ENCODE assay signal across 18 cellular contexts in genomic region chr14:103584326-103584915, GRCh38. TPM values are rescaled to one million over a fixed set of nuclear protein-coding genes. Genes with fewer than 3 reads are reported as not detected.
A peak's percentile ranks its signal among the peaks of the same experiment; 100 is the strongest.
DNase-seq lines count a peak whose midpoint lies in the region; ATAC-seq, FAIRE-seq and TF ChIP-seq lines count a peak whose summit lies in the region.
"Had no signal": no experiment of that assay in that cellular context is flagged by ENCODE, and none has a peak within 500 bp of the region (broad histone marks: within the 10 kb centered on the region; RNA-seq: fewer than 3 reads in every experiment).

No MANE protein-coding gene starts in this region.

- H3K9me3 ChIP-seq in liver (ENCODE audit: control insufficient read depth in 4 of 4, low read length in 3 of 4) = no peaks in the 10 kb centered on the region
- H3K9me3 ChIP-seq: A549, Caco-2 had no signal

- 76% methylated on average over 11 of the region's 11 CpGs for WGBS in liver

- peaks cover 1% of the 10 kb centered on the region for H3K4me1 Mint-ChIP-seq in activated CD4-positive, alpha-beta T cell treated with anti-CD3 and anti-CD28 coated beads, Interleukin-2, amount 10 ng/mL, durations not matched to agents 24 days and 14 days
- H3K4me1 Mint-ChIP-seq: H9 had no signal

- H3K27ac ChIP-seq in liver (ENCODE audit: low read depth in 1 of 2, low read length in 2 of 2) = peak overlapping the region; percentile 48 to 61
- H3K27ac ChIP-seq: 22Rv1, A549, C4-2B had no signal

- H3K27ac Mint-ChIP-seq in activated CD4-positive, alpha-beta T cell treated with anti-CD3 and anti-CD28 coated beads, Interleukin-2, amount 10 ng/mL, durations not matched to agents 24 days and 14 days = peak overlapping the region; percentile 66
- H3K27ac Mint-ChIP-seq: CD4-positive, alpha-beta T cell had no signal

- H3K4me3 ChIP-seq in liver (ENCODE audit: low read depth in 1 of 3, low read length in 3 of 3) = no peak overlapping the region
- H3K4me3 ChIP-seq: A549 had no signal

- no peaks in the 10 kb centered on the region for H3K27me3 Mint-ChIP-seq in activated CD4-positive, alpha-beta T cell treated with anti-CD3 and anti-CD28 coated beads, Interleukin-2, amount 10 ng/mL, durations not matched to agents 24 days and 14 days
- H3K27me3 Mint-ChIP-seq: CD4-positive, alpha-beta T cell had no signal

- H3K27me3 ChIP-seq in liver (ENCODE audit: control insufficient read depth in 4 of 4, insufficient read depth in 4 of 4, low read length in 3 of 4) = no peaks in the 10 kb centered on the region

- ATAC-seq in GM19463 (IDR thresholded peaks at IDR 0.05; ENCODE audit: unreplicated experiment) (no peak), HG03521 (IDR thresholded peaks at IDR 0.05; ENCODE audit: unreplicated experiment) (no peak)
- ATAC-seq: A549 had no signal

- H3K36me3 ChIP-seq in liver (ENCODE audit: control insufficient read depth in 4 of 4, insufficient read depth in 3 of 4, low read depth in 1 of 4, low read length in 3 of 4) = peaks cover 0 to 6% (median 2%) of the 10 kb centered on the region in 4 donors

- no peak for TF ChIP-seq RAD21 in liver (IDR thresholded peaks at IDR 0.05)

- FAIRE-seq in D721Med (lab: Jason Lieb, UNC) = no peak
- FAIRE-seq: A549, H1 had no signal

- no peak for DNase-seq in activated CD4-positive, alpha-beta T cell treated with anti-CD3 and anti-CD28 coated beads, Interleukin-2, amount 10 ng/mL, durations not matched to agents 24 days and 14 days
- no peak for DNase-seq in activated CD4-positive, alpha-beta T cell treated with anti-CD3 and anti-CD28 coated beads, Interleukin-2, amount 50 U/mL, for 48 hours
- peak; percentile 43 for DNase-seq in dermis blood vessel endothelial cell
- DNase-seq in D721Med (ENCODE audit: insufficient read length, low spot score) = no peak
- DNase-seq: AML-193; Caco-2; CD4-positive, alpha-beta T cell; DMS153; DMS79; GDM1; H9 had no signal

- no peak overlapping the region for H3K4me3 Mint-ChIP-seq in activated CD4-positive, alpha-beta T cell treated with anti-CD3 and anti-CD28 coated beads, Interleukin-2, amount 10 ng/mL, durations not matched to agents 24 days and 14 days
- H3K4me3 Mint-ChIP-seq: CD4-positive, alpha-beta T cell; H9 had no signal

- H3K36me3 Mint-ChIP-seq in activated CD4-positive, alpha-beta T cell treated with anti-CD3 and anti-CD28 coated beads, Interleukin-2, amount 10 ng/mL, durations not matched to agents 24 days and 14 days (ENCODE audit: low read depth) = peaks cover 6% of the 10 kb centered on the region

- intact Hi-C loops in activated CD4-positive, alpha-beta T cell treated with anti-CD3 and anti-CD28 coated beads, Interleukin-2, amount 10 ng/mL, durations not matched to agents 24 days and 14 days (cut with micrococcal nuclease) = no loop called here

- H3K4me1 ChIP-seq in liver (ENCODE audit: control insufficient read depth in 4 of 4, insufficient read depth in 4 of 4, low read length in 3 of 4) = peaks cover 3 to 9% (median 6%) of the 10 kb centered on the region in 4 donors
- H3K4me1 ChIP-seq: A549, Caco-2 had no signal

- TF ChIP-seq CTCF in liver (IDR thresholded peaks at IDR 0.05; ENCODE audit: low read depth, low read length, missing input control) (no peak), D721Med (IDR thresholded peaks at IDR 0.05; ENCODE audit: insufficient read depth, missing control alignments) (no peak)

- H3K9me3 Mint-ChIP-seq in activated CD4-positive, alpha-beta T cell treated with anti-CD3 and anti-CD28 coated beads, Interleukin-2, amount 10 ng/mL, durations not matched to agents 24 days and 14 days = no peaks in the 10 kb centered on the region
- H3K9me3 Mint-ChIP-seq: CD4-positive, alpha-beta T cell; H9 had no signal

- no peak overlapping the region for H3K9ac ChIP-seq in liver (ENCODE audit: low read depth in 1 of 2, low read length in 2 of 2)

TF ChIP-seq in liver, 16 proteins besides CTCF, POLR2A, EP300 and RAD21:
- TF ChIP-seq HNF4A (conservative IDR thresholded peaks at IDR 0.05) (peak; percentile 48 to 76), REST (IDR thresholded peaks at IDR 0.05) (peak; percentile 17), RXRA (IDR thresholded peaks at IDR 0.05) (peak in 1 of 2 donors; percentile 31), EGR1 (IDR thresholded peaks at IDR 0.05; ENCODE audit: low read depth in 2 of 2) (no peak), NR2F2 (IDR thresholded peaks at IDR 0.05) (no peak), SP1 (IDR thresholded peaks at IDR 0.05) (peak; percentile 21)
TF ChIP-seq in liver: peak in this region for 4.

RNA-seq across cellular contexts. Expression of gene COA8, which starts 21.7 kb away (rescaled TPM):
- 38.4 and 41.2 TPM in 2 replicates for total RNA-seq in activated CD4-positive, alpha-beta T cell treated with anti-CD3 and anti-CD28 coated beads, Interleukin-2, amount 10 ng/mL, durations not matched to agents 24 days and 14 days
- total RNA-seq in dermis blood vessel endothelial cell (24.7 and 26.5 TPM in 2 replicates), liver (10 to 100 TPM in 1 of 2 donors, 1 to 10 TPM in 1; 8.3 to 10.3 TPM)
- 10 to 100 TPM; 23.8 to 35.5 TPM for polyA plus RNA-seq in liver

RNA-seq across cellular contexts. Expression of gene BAG5, which starts 22.0 kb away (rescaled TPM):
- 32.1 and 33.9 TPM in 2 replicates for total RNA-seq in activated CD4-positive, alpha-beta T cell treated with anti-CD3 and anti-CD28 coated beads, Interleukin-2, amount 10 ng/mL, durations not matched to agents 24 days and 14 days
- total RNA-seq in dermis blood vessel endothelial cell (34.8 and 35.4 TPM in 2 replicates), liver (10 to 100 TPM; 12.0 to 12.5 TPM)
- polyA plus RNA-seq in liver = 1 to 10 TPM; 5.4 to 5.6 TPM

RNA-seq across cellular contexts. Expression of gene KLC1, which starts 44.6 kb away (rescaled TPM):
- 132 and 155 TPM in 2 replicates for total RNA-seq in activated CD4-positive, alpha-beta T cell treated with anti-CD3 and anti-CD28 coated beads, Interleukin-2, amount 10 ng/mL, durations not matched to agents 24 days and 14 days
- total RNA-seq in dermis blood vessel endothelial cell = 205 and 277 TPM in 2 replicates
- 100 to 1,000 TPM in 1 of 2 donors, 10 to 100 TPM in 1; 61.6 to 131 TPM for total RNA-seq in liver
- polyA plus RNA-seq in liver = 10 to 100 TPM; 22.9 to 30.4 TPM

RNA-seq across cellular contexts. Expression of gene TRMT61A, which starts 55.4 kb away (rescaled TPM):
- 22.7 and 23.6 TPM in 2 replicates for total RNA-seq in activated CD4-positive, alpha-beta T cell treated with anti-CD3 and anti-CD28 coated beads, Interleukin-2, amount 10 ng/mL, durations not matched to agents 24 days and 14 days
- 5.6 and 7.5 TPM in 2 replicates for total RNA-seq in dermis blood vessel endothelial cell
- 1 to 10 TPM; 5.1 to 7.9 TPM for total RNA-seq in liver
- polyA plus RNA-seq in liver = 1 to 10 TPM; 4.1 to 8.0 TPM
